ENCODE assay signal across 9 cellular contexts in the genomic region with DNA sequence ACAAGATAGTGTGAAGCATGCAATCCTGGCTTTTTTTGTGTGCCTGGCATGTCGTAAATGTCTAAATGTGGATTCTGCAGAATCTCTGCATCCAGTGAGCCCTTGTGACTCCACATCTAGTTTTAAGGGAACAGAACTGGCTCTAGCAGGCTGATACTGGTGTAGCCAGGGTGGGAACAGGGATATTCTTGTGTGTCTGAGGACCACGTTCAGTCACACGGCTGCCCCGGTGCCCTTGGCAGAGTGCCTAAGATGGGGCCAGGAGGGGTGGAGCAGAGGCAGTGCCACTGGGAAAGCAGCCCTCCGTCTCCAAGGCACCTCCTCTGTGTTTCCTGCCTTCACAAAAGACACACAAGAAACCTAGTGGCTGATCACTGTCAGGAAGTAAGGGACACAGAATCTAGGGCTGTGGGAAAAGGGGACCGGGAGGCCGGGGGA.
DNase-seq lines count a peak whose midpoint lies in the region; ATAC-seq and TF ChIP-seq lines count a peak whose summit lies in the region.
"Had no signal": no experiment of that assay in that cellular context is flagged by ENCODE, and none has a peak within 500 bp of the region (broad histone marks: within the 10 kb centered on the region; RNA-seq: fewer than 3 reads in every experiment).

No MANE protein-coding gene starts in this region.

- TF ChIP-seq CTCF in choroid plexus epithelial cell (conservative IDR thresholded peaks at IDR 0.05; ENCODE audit: low read depth, low read length) (no peak), lower lobe of right lung (IDR thresholded peaks at IDR 0.05) (no peak), uterus (IDR thresholded peaks at IDR 0.05) (no peak), omental fat pad (IDR thresholded peaks at IDR 0.05) (no peak)

- ATAC-seq in lower lobe of right lung (peak; percentile 65 to 67), omental fat pad (ENCODE audit: low FRiP score) (no peak), HG03135 (IDR thresholded peaks at IDR 0.05; ENCODE audit: unreplicated experiment) (no peak)

- H3K36me3 ChIP-seq in lower lobe of right lung (no peaks in the 10 kb centered on the region), uterus (no peaks in the 10 kb centered on the region)

- no peak overlapping the region for H3K4me3 ChIP-seq in choroid plexus epithelial cell (ENCODE audit: low read depth, low read length)
- no peak overlapping the region for H3K4me3 ChIP-seq in lower lobe of right lung
- H3K4me3 ChIP-seq in uterus, result no peak overlapping the region

- peak; percentile 37 for DNase-seq in NCI-H748 (lab: John Stamatoyannopoulos, UW; ENCODE audit: unreplicated experiment)
- DNase-seq in NCI-H748 treated with DMSO at 0.1 percent for 48 hours (lab: John Stamatoyannopoulos, UW), result no peak
- DNase-seq in choroid plexus epithelial cell (ENCODE audit: low read depth), result peak; percentile 10
- DNase-seq in lower lobe of right lung, result peak; percentile 67
- peak; percentile 19 to 27 for DNase-seq in uterus
- no peak for DNase-seq in omental fat pad (ENCODE audit: low spot score)
- DNase-seq in cerebellum (ENCODE audit: low spot score), result no peak
- DNase-seq: AML-193 had no signal

- H3K9me3 ChIP-seq in lower lobe of right lung, result no peaks in the 10 kb centered on the region
- H3K9me3 ChIP-seq in uterus, result no peaks in the 10 kb centered on the region

- H3K4me1 ChIP-seq in lower lobe of right lung (peaks cover 23% of the 10 kb centered on the region), uterus (no peaks in the 10 kb centered on the region)

- intact Hi-C loops in lower lobe of right lung (cut with DNase I) (no loop called here), uterus (cut with DNase I; ENCODE audit: low total_unique reads) (no loop called here)

- no peak for TF ChIP-seq POLR2A in uterus (IDR thresholded peaks at IDR 0.05)

- H3K27ac ChIP-seq in lower lobe of right lung (peak overlapping the region; percentile 78), uterus (peak overlapping the region; percentile 50 to 66)

- H3K27me3 ChIP-seq in lower lobe of right lung (ENCODE audit: low read depth) (no peaks in the 10 kb centered on the region), uterus (no peaks in the 10 kb centered on the region)

Comparison
In these comparisons a context has a peak if more than half of its experiments do, and no peak if none do; other contexts are left out.
1. DNase-seq: peak in NCI-H748 (single experiment), choroid plexus epithelial cell (single experiment), lower lobe of right lung (single experiment) and uterus (2 of 2); none in NCI-H748 treated with DMSO at 0.1 percent for 48 hours (single experiment), omental fat pad (single experiment) and cerebellum (single experiment).
2. ATAC-seq: peak in lower lobe of right lung (2 of 2); none in omental fat pad (single experiment) and HG03135 (single experiment).